In the genomic region with DNA sequence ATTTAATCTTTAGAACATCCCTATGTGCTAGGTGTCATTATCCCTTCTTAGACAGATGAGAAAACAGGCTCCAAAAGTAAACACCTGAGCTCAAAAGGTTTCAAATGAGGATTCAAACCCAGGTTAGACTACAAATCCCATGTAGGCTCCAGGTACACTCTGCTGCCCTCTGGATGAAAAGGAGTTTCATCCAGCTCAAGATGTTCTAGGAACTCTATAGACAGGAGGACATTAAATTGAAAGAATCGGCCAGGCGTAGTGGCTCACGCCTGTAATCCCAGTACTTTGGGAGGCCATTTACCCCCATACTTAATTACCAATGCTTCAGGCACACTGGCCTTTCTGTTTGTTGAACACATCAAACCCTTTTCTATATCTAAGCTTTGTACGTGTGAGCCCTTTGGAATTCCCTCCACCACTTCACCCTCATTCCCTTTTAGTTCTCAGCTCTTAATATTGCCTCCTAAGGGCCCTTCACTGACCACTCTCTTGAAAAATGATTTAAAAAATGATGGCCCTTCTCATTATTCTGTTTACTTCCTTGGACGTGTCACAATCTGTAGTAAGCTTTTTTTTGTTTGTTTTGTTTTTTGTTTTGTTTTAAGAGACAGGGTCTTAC, we compare ENCODE assay signal across 1 cellular context.
A peak's percentile ranks its signal among the peaks of the same experiment; 100 is the strongest.
TF ChIP-seq lines count a peak whose summit lies in the region.

No MANE protein-coding gene starts in this region.

TF ChIP-seq in HepG2, 621 proteins besides CTCF, POLR2A, EP300 and RAD21:
- no peak for TF ChIP-seq ZFYVE20 (CRISPR knock-in tag; IDR thresholded peaks at IDR 0.05; ENCODE audit: borderline replicate concordance, low read depth)
- TF ChIP-seq STAG1 (CRISPR knock-in tag; IDR thresholded peaks at IDR 0.05): 0 out of 2 replicates have a peak, but pooled peaks have one; percentile 6
